18 cellular contexts compared by ENCODE assay signal in the genomic region with DNA sequence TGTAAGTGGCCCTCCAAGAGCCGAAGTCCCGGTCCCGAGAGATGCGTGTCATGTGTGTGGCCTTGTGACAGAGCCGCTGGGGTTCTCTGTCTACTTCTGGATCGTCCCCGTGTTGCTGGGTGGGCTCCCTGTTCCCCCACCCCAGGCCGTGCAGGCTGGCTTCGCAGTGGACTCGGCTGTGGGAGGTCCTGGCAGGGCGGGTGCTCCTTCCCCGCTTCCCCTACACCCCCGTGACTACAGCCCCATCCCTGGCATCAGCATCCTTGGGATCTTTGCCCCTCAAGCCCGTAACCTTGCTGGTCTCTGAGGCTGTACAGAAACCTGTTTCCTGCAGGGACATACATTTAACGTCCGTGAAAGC.
DNase-seq lines count a peak whose midpoint lies in the region; ATAC-seq and TF ChIP-seq lines count a peak whose summit lies in the region.
"Had no signal": no experiment of that assay in that cellular context is flagged by ENCODE, and none has a peak within 500 bp of the region (broad histone marks: within the 10 kb centered on the region; RNA-seq: fewer than 3 reads in every experiment).

No MANE protein-coding gene starts in this region.

- no peaks in the 10 kb centered on the region for H3K36me3 Mint-ChIP-seq in neural progenitor cell

- H4K20me1 ChIP-seq in neural progenitor cell (ENCODE audit: low read depth): no peaks in the 10 kb centered on the region

- H3K36me3 ChIP-seq in H7 (replicated peaks; ENCODE audit: control insufficient read depth, insufficient read depth, low read length): no peaks in the 10 kb centered on the region
- H3K36me3 ChIP-seq in neural progenitor cell: no peaks in the 10 kb centered on the region
- H3K36me3 ChIP-seq in vagina: no peaks in the 10 kb centered on the region

- H3K27ac Mint-ChIP-seq in neural progenitor cell: no peak overlapping the region
- H3K27ac Mint-ChIP-seq: CD4-positive, alpha-beta T cell; GM23338; HFFc6 had no signal

- H3K79me2 ChIP-seq in neural progenitor cell (ENCODE audit: low read depth): no peaks in the 10 kb centered on the region

- no peaks in the 10 kb centered on the region for H3K9me3 ChIP-seq in neural progenitor cell (ENCODE audit: low read depth)
- no peaks in the 10 kb centered on the region for H3K9me3 ChIP-seq in vagina
- H3K9me3 ChIP-seq: Caco-2 had no signal

- peaks cover 2% of the 10 kb centered on the region for H3K4me1 Mint-ChIP-seq in neural progenitor cell

- peaks cover 5% of the 10 kb centered on the region for H3K4me1 ChIP-seq in neural progenitor cell
- H3K4me1 ChIP-seq in vagina: peaks cover 20% of the 10 kb centered on the region
- H3K4me1 ChIP-seq: Caco-2 had no signal

- peak; percentile 60 for DNase-seq in H7
- no peak for DNase-seq in dorsolateral prefrontal cortex
- peak; percentile 1 for DNase-seq in neural progenitor cell (ENCODE audit: low spot score)
- DNase-seq in vagina (ENCODE audit: extremely low spot score in 2 of 2): no peak
- DNase-seq in mucosa of gallbladder (ENCODE audit: low spot score): no peak
- no peak for DNase-seq in UCSD-AML1 (lab: John Stamatoyannopoulos, UW; ENCODE audit: unreplicated experiment)
- DNase-seq: ACHN, AML-193, GDM1, HFFc6 had no signal

- no peaks in the 10 kb centered on the region for H3K27me3 Mint-ChIP-seq in neural progenitor cell (ENCODE audit: insufficient read depth, low read depth)
- H3K27me3 Mint-ChIP-seq: CD4-positive, alpha-beta T cell had no signal

- no peak for TF ChIP-seq CTCF in dorsolateral prefrontal cortex (IDR thresholded peaks at IDR 0.05 in 54 of 56, conservative IDR thresholded peaks at IDR 0.05 in 2 of 56; ENCODE audit: low read depth in 1 of 56, partially characterized antibody in 56 of 56)
- TF ChIP-seq CTCF in neural progenitor cell (IDR thresholded peaks at IDR 0.05): no peak
- TF ChIP-seq CTCF in vagina (IDR thresholded peaks at IDR 0.05): no peak

- TF ChIP-seq POLR2A in vagina (IDR thresholded peaks at IDR 0.05): no peak

- H3K4me3 Mint-ChIP-seq in neural progenitor cell: no peak overlapping the region
- H3K4me3 Mint-ChIP-seq: CD4-positive, alpha-beta T cell; GM23338; HFFc6 had no signal

- H3K4me3 ChIP-seq in H7 (ENCODE audit: insufficient read depth, low read depth, low read length) (no peak overlapping the region), dorsolateral prefrontal cortex (peak overlapping the region in 45 of 59 donors; percentile 6 to 51 (median 34)), neural progenitor cell (no peak overlapping the region), vagina (peak overlapping the region in 1 of 2 donors; percentile 0)
- H3K4me3 ChIP-seq: GM23338 had no signal

- no peaks in the 10 kb centered on the region for H3K27me3 ChIP-seq in H7 (ENCODE audit: control insufficient read depth, insufficient read depth, low read length)
- no peaks in the 10 kb centered on the region for H3K27me3 ChIP-seq in dorsolateral prefrontal cortex
- H3K27me3 ChIP-seq in neural progenitor cell: no peaks in the 10 kb centered on the region
- no peaks in the 10 kb centered on the region for H3K27me3 ChIP-seq in vagina

- intact Hi-C loops in dorsolateral prefrontal cortex (cut with DNase I): no loop called here
- intact Hi-C loops in vagina (cut with DNase I): no loop called here

- no peak overlapping the region for H3K9ac ChIP-seq in neural progenitor cell

- H3K9me3 Mint-ChIP-seq in neural progenitor cell: no peaks in the 10 kb centered on the region
- H3K9me3 Mint-ChIP-seq: CD4-positive, alpha-beta T cell; GM23338; HFFc6 had no signal

- H2AFZ ChIP-seq in neural progenitor cell (replicated peaks): no peak overlapping the region
- H2AFZ ChIP-seq: GM23338 had no signal

- no peak for ATAC-seq in HG03159 (IDR thresholded peaks at IDR 0.05; ENCODE audit: unreplicated experiment)
- no peak for ATAC-seq in HG02981 (IDR thresholded peaks at IDR 0.05; ENCODE audit: unreplicated experiment)
- ATAC-seq: GM23338, HCT116 had no signal

- H3K4me2 ChIP-seq in neural progenitor cell: no peak overlapping the region
- H3K4me2 ChIP-seq: GM23338 had no signal

- H3K27ac ChIP-seq in dorsolateral prefrontal cortex: peak overlapping the region in 24 of 59 donors; percentile 13 to 90 (median 44)
- no peak overlapping the region for H3K27ac ChIP-seq in neural progenitor cell
- H3K27ac ChIP-seq in vagina: peak overlapping the region; percentile 82
- H3K27ac ChIP-seq: C4-2B, HL-60 had no signal

- H3F3A ChIP-seq in neural progenitor cell (ENCODE audit: low read depth): no peaks in the 10 kb centered on the region

Comparison
In these comparisons a context has a peak if more than half of its experiments do, and no peak if none do; other contexts are left out.
1. DNase-seq: peak in H7 (single experiment) and neural progenitor cell (single experiment); none in dorsolateral prefrontal cortex (0 of 10), vagina (0 of 2), mucosa of gallbladder (single experiment) and UCSD-AML1 (single experiment).
2. H3K4me3 ChIP-seq: peak in dorsolateral prefrontal cortex (45 of 59); none in H7 (single experiment) and neural progenitor cell (single experiment).